ENCODE assay signal across 8 cellular contexts in genomic region chr2:73987109-73987947, GRCh38. TPM values are rescaled to one million over a fixed set of nuclear protein-coding genes. Genes with fewer than 3 reads are reported as not detected.
DNase-seq lines count a peak whose midpoint lies in the region; ATAC-seq and TF ChIP-seq lines count a peak whose summit lies in the region.

No MANE protein-coding gene starts in this region.

- no peak for TF ChIP-seq EP300 in sigmoid colon (IDR thresholded peaks at IDR 0.05)

- no peaks in the 10 kb centered on the region; the same call in 1 of the 2 replicates for H3K36me3 ChIP-seq in BJ (ENCODE audit: control insufficient read depth, insufficient read depth, low read length)
- peaks cover 32% of the 10 kb centered on the region for H3K36me3 ChIP-seq in MG63
- no peaks in the 10 kb centered on the region for H3K36me3 ChIP-seq in sigmoid colon

- H3K27me3 Mint-ChIP-seq in activated T-helper 2 cell treated with anti-CD3 and anti-CD28 coated beads, Interferon-gamma antibody, Interleukin-2, Interleukin-4, amounts not matched to agents 10 μg/mL and 5 μg/mL and 100 μg/mL, durations not matched to agents 14 hours and 24 hours and 36 hours (ENCODE audit: low read depth), result no peaks in the 10 kb centered on the region

- H3K9me3 Mint-ChIP-seq in activated T-helper 2 cell treated with anti-CD3 and anti-CD28 coated beads, Interferon-gamma antibody, Interleukin-2, Interleukin-4, amounts not matched to agents 10 μg/mL and 5 μg/mL and 100 μg/mL, durations not matched to agents 14 hours and 24 hours and 36 hours, result peaks cover 15% of the 10 kb centered on the region

- intact Hi-C loops in activated T-helper 2 cell treated with anti-CD3 and anti-CD28 coated beads, Interferon-gamma antibody, Interleukin-2, Interleukin-4, amounts not matched to agents 10 μg/mL and 5 μg/mL and 100 μg/mL, durations not matched to agents 14 hours and 24 hours and 36 hours (cut with micrococcal nuclease), result loop anchor here (1.0 to 10.0 kb wide), 7 partner anchors 13 to 217 kb away; partner anchors contain the start of gene STAMBP
- intact Hi-C loops in right cardiac atrium (cut with DNase I), result loop anchor here in 2 of 4 donors (10.0 kb wide), 3 partner anchors 53 to 163 kb away; partner anchors contain the start of genes DGUOK (in 1 of the 2) and STAMBP (in 1 of the 2)
- intact Hi-C loops in sigmoid colon (cut with DNase I), result loop anchor here (2.0 to 10.0 kb wide), 3 partner anchors 15 to 163 kb away; partner anchors contain the start of gene STAMBP

- peak overlapping the region; percentile 80 for H3K27ac Mint-ChIP-seq in activated T-helper 2 cell treated with anti-CD3 and anti-CD28 coated beads, Interferon-gamma antibody, Interleukin-2, Interleukin-4, amounts not matched to agents 10 μg/mL and 5 μg/mL and 100 μg/mL, durations not matched to agents 14 hours and 24 hours and 36 hours

- H3K27ac ChIP-seq in right cardiac atrium (ENCODE audit: low read length), result no peak overlapping the region
- no peak overlapping the region for H3K27ac ChIP-seq in sigmoid colon

- DNase-seq in BJ (ENCODE audit: low read depth), result no peak
- DNase-seq in MG63, result peak; percentile 37
- DNase-seq in activated T-helper 2 cell treated with anti-CD3 and anti-CD28 coated beads, Interferon-gamma antibody, Interleukin-2, Interleukin-4, amounts not matched to agents 10 μg/mL and 5 μg/mL and 100 μg/mL, durations not matched to agents 14 hours and 24 hours and 36 hours (ENCODE audit: low spot score), result no peak
- DNase-seq in right cardiac atrium, result peak; percentile 46 to 81 (median 66)
- no peak for DNase-seq in sigmoid colon
- DNase-seq in NCI-H774 (lab: John Stamatoyannopoulos, UW), result no peak
- no peak for DNase-seq in stimulated activated CD8-positive, alpha-beta memory T cell treated with anti-CD3 and anti-CD28 coated beads, Interleukin-4, amount 100 ng/mL, for 48 hours

- H3K4me1 ChIP-seq in right cardiac atrium (ENCODE audit: control insufficient read depth, insufficient read depth, low read length) (peaks cover 9% of the 10 kb centered on the region), sigmoid colon (peaks cover 0 to 45% (median 38%) of the 10 kb centered on the region in 4 donors)

- H3K36me3 Mint-ChIP-seq in activated T-helper 2 cell treated with anti-CD3 and anti-CD28 coated beads, Interferon-gamma antibody, Interleukin-2, Interleukin-4, amounts not matched to agents 10 μg/mL and 5 μg/mL and 100 μg/mL, durations not matched to agents 14 hours and 24 hours and 36 hours (ENCODE audit: low read depth), result peaks cover 71% of the 10 kb centered on the region

- TF ChIP-seq CTCF in BJ (IDR thresholded peaks at IDR 0.05; ENCODE audit: insufficient read depth, low read depth, low read length), result peak; percentile 46
- TF ChIP-seq CTCF in sigmoid colon (IDR thresholded peaks at IDR 0.05), result peak in 1 of 4 experiments; percentile 21

- no peaks in the 10 kb centered on the region for H3K27me3 ChIP-seq in BJ (ENCODE audit: control insufficient read depth, insufficient read depth, low read length)
- H3K27me3 ChIP-seq in MG63, result no peaks in the 10 kb centered on the region
- H3K27me3 ChIP-seq in right cardiac atrium (ENCODE audit: control insufficient read depth, insufficient read depth), result no peaks in the 10 kb centered on the region
- no peaks in the 10 kb centered on the region for H3K27me3 ChIP-seq in sigmoid colon

- H3K9me3 ChIP-seq in MG63 (no peaks in the 10 kb centered on the region), right cardiac atrium (ENCODE audit: control insufficient read depth, low read length) (no peaks in the 10 kb centered on the region), sigmoid colon (no peaks in the 10 kb centered on the region)

- CTCF ChIA-PET in BJ (lab: Yijun Ruan, JAX), result interaction anchor here (0.6 to 2.1 kb wide), 10 partner anchors 8 to 244 kb away, joined by 3 to 7 read pairs (median 4); no protein-coding TSS in a partner anchor

- H3K4me3 ChIP-seq in BJ (ENCODE audit: low read depth, low read length), result no peak overlapping the region
- H3K4me3 ChIP-seq in MG63, result peak overlapping the region; percentile 28
- H3K4me3 ChIP-seq in right cardiac atrium (ENCODE audit: low read length), result peak overlapping the region; percentile 3
- H3K4me3 ChIP-seq in sigmoid colon, result peak overlapping the region in 3 of 4 donors; percentile 1 to 73 (median 25)

- no peak for TF ChIP-seq POLR2A in sigmoid colon (IDR thresholded peaks at IDR 0.05)

- 35% methylated on average over 24 of the region's 24 CpGs for WGBS in right cardiac atrium
- WGBS in sigmoid colon, 2 donors, result 13 to 30% methylated on average over 24 of the region's 24 CpGs

- POLR2A ChIA-PET in BJ (lab: Charles Lee), result no interaction called here

- peak; percentile 63 for ATAC-seq in right cardiac atrium
- ATAC-seq in HG03159 (IDR thresholded peaks at IDR 0.05; ENCODE audit: unreplicated experiment), result no peak

- H3K4me3 Mint-ChIP-seq in activated T-helper 2 cell treated with anti-CD3 and anti-CD28 coated beads, Interferon-gamma antibody, Interleukin-2, Interleukin-4, amounts not matched to agents 10 μg/mL and 5 μg/mL and 100 μg/mL, durations not matched to agents 14 hours and 24 hours and 36 hours (ENCODE audit: low read depth), result peak overlapping the region; percentile 86

- H3K4me1 Mint-ChIP-seq in activated T-helper 2 cell treated with anti-CD3 and anti-CD28 coated beads, Interferon-gamma antibody, Interleukin-2, Interleukin-4, amounts not matched to agents 10 μg/mL and 5 μg/mL and 100 μg/mL, durations not matched to agents 14 hours and 24 hours and 36 hours (ENCODE audit: low read depth), result peaks cover 60% of the 10 kb centered on the region

RNA-seq across cellular contexts. Expression of gene TET3, which starts 2.6 kb away (rescaled TPM):
- 2.1 and 2.6 TPM in 2 replicates for polyA plus RNA-seq in BJ (2011; rRNA removed)
- 5.2 and 6.2 TPM in 2 replicates for polyA minus RNA-seq in BJ (2011; rRNA and poly(A)+ RNA removed)
- total RNA-seq in MG63 (2014; rRNA removed; shearing (Covaris generic); ENCODE audit: low replicate concordance), result 1.6 and 2.1 TPM in 2 replicates
- total RNA-seq in activated T-helper 2 cell treated with anti-CD3 and anti-CD28 coated beads, Interferon-gamma antibody, Interleukin-2, Interleukin-4, amounts not matched to agents 10 μg/mL and 5 μg/mL and 100 μg/mL, durations not matched to agents 14 hours and 24 hours and 36 hours, result 23.5 and 23.6 TPM in 2 replicates
- total RNA-seq in right cardiac atrium, result 1 to 10 TPM; 2.5 to 3.3 (median 2.9) TPM
- 1.1 TPM for polyA plus RNA-seq in right cardiac atrium
- total RNA-seq in sigmoid colon, result 1 to 10 TPM; 3.1 to 5.8 (median 3.6) TPM
- 1 to 10 TPM; 1.8 to 9.6 (median 2.5) TPM for polyA plus RNA-seq in sigmoid colon

Comparison
In these comparisons a context has a peak if more than half of its experiments do, and no peak if none do; other contexts are left out.
1. DNase-seq: peak in MG63 (single experiment) and right cardiac atrium (3 of 3); none in BJ (single experiment), activated T-helper 2 cell treated with anti-CD3 and anti-CD28 coated beads, Interferon-gamma antibody, Interleukin-2, Interleukin-4, amounts not matched to agents 10 μg/mL and 5 μg/mL and 100 μg/mL, durations not matched to agents 14 hours and 24 hours and 36 hours (single experiment), sigmoid colon (single experiment), NCI-H774 (single experiment) and stimulated activated CD8-positive, alpha-beta memory T cell treated with anti-CD3 and anti-CD28 coated beads, Interleukin-4, amount 100 ng/mL, for 48 hours (single experiment).